1 cellular context compared by ENCODE assay signal in the genomic region with DNA sequence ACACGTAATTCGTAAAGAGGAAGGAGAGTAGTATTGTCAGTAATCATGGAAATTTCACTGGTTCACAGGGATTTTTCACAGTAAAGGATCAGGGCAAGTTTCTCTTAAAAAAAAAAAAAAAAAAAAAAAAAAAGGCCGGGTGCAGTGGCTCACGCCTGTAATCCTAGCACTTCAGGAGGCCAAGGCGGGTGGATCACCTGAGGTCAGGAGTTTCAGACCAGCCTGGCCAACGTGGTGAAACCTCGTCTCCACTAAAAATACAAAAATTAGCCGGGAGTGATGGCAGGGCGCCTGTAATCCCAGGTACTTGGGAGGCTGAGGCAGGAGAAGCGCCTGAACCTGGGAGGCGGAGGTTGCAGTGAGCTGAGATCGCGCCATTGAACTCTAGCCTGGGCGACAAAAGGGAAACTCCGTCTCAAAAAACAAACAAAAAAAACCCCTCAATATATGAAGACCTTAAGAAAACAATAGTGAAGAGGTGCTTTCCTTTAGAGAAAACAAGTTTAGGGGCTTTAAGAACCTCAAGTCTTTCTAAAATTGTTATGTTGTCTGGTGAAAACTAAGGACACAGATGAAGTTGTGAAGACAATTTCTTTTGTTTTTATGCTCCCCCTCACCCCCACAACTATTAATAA.
TF ChIP-seq lines count a peak whose summit lies in the region.

No MANE protein-coding gene starts in this region.

TF ChIP-seq in HepG2, 621 proteins besides CTCF, POLR2A, EP300 and RAD21:
- TF ChIP-seq, protein P1, sequence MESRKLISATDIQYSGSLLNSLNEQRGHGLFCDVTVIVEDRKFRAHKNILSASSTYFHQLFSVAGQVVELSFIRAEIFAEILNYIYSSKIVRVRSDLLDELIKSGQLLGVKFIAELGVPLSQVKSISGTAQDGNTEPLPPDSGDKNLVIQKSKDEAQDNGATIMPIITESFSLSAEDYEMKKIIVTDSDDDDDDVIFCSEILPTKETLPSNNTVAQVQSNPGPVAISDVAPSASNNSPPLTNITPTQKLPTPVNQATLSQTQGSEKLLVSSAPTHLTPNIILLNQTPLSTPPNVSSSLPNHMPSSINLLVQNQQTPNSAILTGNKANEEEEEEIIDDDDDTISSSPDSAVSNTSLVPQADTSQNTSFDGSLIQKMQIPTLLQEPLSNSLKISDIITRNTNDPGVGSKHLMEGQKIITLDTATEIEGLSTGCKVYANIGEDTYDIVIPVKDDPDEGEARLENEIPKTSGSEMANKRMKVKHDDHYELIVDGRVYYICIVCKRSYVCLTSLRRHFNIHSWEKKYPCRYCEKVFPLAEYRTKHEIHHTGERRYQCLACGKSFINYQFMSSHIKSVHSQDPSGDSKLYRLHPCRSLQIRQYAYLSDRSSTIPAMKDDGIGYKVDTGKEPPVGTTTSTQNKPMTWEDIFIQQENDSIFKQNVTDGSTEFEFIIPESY (CRISPR knock-in tag; IDR thresholded peaks at IDR 0.05) = peak; percentile 49; the same call in 1 of the 2 replicates
